Comparison of ENCODE assay signal across 7 cellular contexts in genomic region chr1:30085814-30086770, GRCh38.
DNase-seq lines count a peak whose midpoint lies in the region; ATAC-seq, FAIRE-seq and TF ChIP-seq lines count a peak whose summit lies in the region.

No MANE protein-coding gene starts in this region.

- H3K27ac Mint-ChIP-seq in stimulated activated effector memory CD8-positive, alpha-beta T cell treated with anti-CD3 and anti-CD28 coated beads, Interleukin-12 subunit alpha, Interleukin-12 subunit beta, amount 100 ng/mL, for 72 hours: no peak overlapping the region

- FAIRE-seq in GM12891 (lab: Jason Lieb, UNC): no peak

- ATAC-seq in left lobe of liver: peak; percentile 63
- peak; percentile 31 for ATAC-seq in stimulated activated effector memory CD8-positive, alpha-beta T cell treated with anti-CD3 and anti-CD28 coated beads, Interleukin-12 subunit alpha, Interleukin-12 subunit beta, amount 100 ng/mL, for 72 hours
- no peak for ATAC-seq in HG03342 (IDR thresholded peaks at IDR 0.05; ENCODE audit: unreplicated experiment)

- H3K36me3 Mint-ChIP-seq in stimulated activated effector memory CD8-positive, alpha-beta T cell treated with anti-CD3 and anti-CD28 coated beads, Interleukin-12 subunit alpha, Interleukin-12 subunit beta, amount 100 ng/mL, for 72 hours: no peaks in the 10 kb centered on the region

- H3K27me3 ChIP-seq in NT2/D1 (ENCODE audit: insufficient read depth, insufficient read length): no peaks in the 10 kb centered on the region

- H3K9me3 Mint-ChIP-seq in stimulated activated effector memory CD8-positive, alpha-beta T cell treated with anti-CD3 and anti-CD28 coated beads, Interleukin-12 subunit alpha, Interleukin-12 subunit beta, amount 100 ng/mL, for 72 hours: no peaks in the 10 kb centered on the region

- peaks cover 18% of the 10 kb centered on the region for H3K4me1 ChIP-seq in NT2/D1 (ENCODE audit: insufficient read depth, insufficient read length)

- no peak overlapping the region for H3K4me3 ChIP-seq in NT2/D1 (ENCODE audit: insufficient read length, low read depth)

- no peak for TF ChIP-seq POLR2A in GM12891 (IDR thresholded peaks at IDR 0.05; ENCODE audit: low read depth, low read length)

- H3K36me3 ChIP-seq in NT2/D1 (ENCODE audit: insufficient read depth, insufficient read length, low read length): no peaks in the 10 kb centered on the region

- DNase-seq in GM12891 (ENCODE audit: insufficient read length, low spot score) (peak; percentile 53), NT2/D1 (ENCODE audit: low read depth, low spot score) (peak; percentile 88), cerebellar cortex (ENCODE audit: low spot score) (peak; percentile 16), left lobe of liver (ENCODE audit: low spot score) (no peak), NCI-H2029 (lab: John Stamatoyannopoulos, UW) (no peak)
- DNase-seq in stimulated activated effector memory CD8-positive, alpha-beta T cell treated with anti-CD3 and anti-CD28 coated beads, Interleukin-12 subunit alpha, Interleukin-12 subunit beta, amount 100 ng/mL, for 72 hours (ENCODE audit: low spot score in 2 of 2): peak; percentile 27 to 57

- H3K9ac ChIP-seq in NT2/D1 (ENCODE audit: insufficient read length, low read depth): peak overlapping the region; percentile 47

- no peak overlapping the region for H3K4me3 Mint-ChIP-seq in stimulated activated effector memory CD8-positive, alpha-beta T cell treated with anti-CD3 and anti-CD28 coated beads, Interleukin-12 subunit alpha, Interleukin-12 subunit beta, amount 100 ng/mL, for 72 hours

- no peaks in the 10 kb centered on the region for H3K4me1 Mint-ChIP-seq in stimulated activated effector memory CD8-positive, alpha-beta T cell treated with anti-CD3 and anti-CD28 coated beads, Interleukin-12 subunit alpha, Interleukin-12 subunit beta, amount 100 ng/mL, for 72 hours

- H3K9me3 ChIP-seq in NT2/D1 (ENCODE audit: insufficient read depth, low read length): peaks cover 7% of the 10 kb centered on the region

TF ChIP-seq in GM12891, 5 proteins besides CTCF, POLR2A, EP300 and RAD21:
- TF ChIP-seq POU2F2 (IDR thresholded peaks at IDR 0.05; ENCODE audit: low read depth, low read length) (no peak), POLR2AphosphoS5 (IDR thresholded peaks at IDR 0.05; ENCODE audit: low read depth, low read length) (no peak), TAF1 (IDR thresholded peaks at IDR 0.05; ENCODE audit: low read depth, low read length) (no peak), SPI1 (IDR thresholded peaks at IDR 0.05; ENCODE audit: low read depth, low read length) (no peak), PAX5 (IDR thresholded peaks at IDR 0.05; ENCODE audit: insufficient read depth, low read length, severe bottlenecking) (no peak)

Comparison
In these comparisons a context has a peak if more than half of its experiments do, and no peak if none do; other contexts are left out.
1. DNase-seq: peak in GM12891 (single experiment), NT2/D1 (single experiment), cerebellar cortex (single experiment) and stimulated activated effector memory CD8-positive, alpha-beta T cell treated with anti-CD3 and anti-CD28 coated beads, Interleukin-12 subunit alpha, Interleukin-12 subunit beta, amount 100 ng/mL, for 72 hours (2 of 2); none in left lobe of liver (single experiment) and NCI-H2029 (single experiment).